ENCODE assay signal across 1 cellular context in genomic region chr18:50218432-50219197, GRCh38.
TF ChIP-seq lines count a peak whose summit lies in the region.

No MANE protein-coding gene starts in this region.

TF ChIP-seq in H1, 55 proteins besides CTCF, POLR2A, EP300 and RAD21 (continued from another document):
- TF ChIP-seq E2F6 (IDR thresholded peaks at IDR 0.05) = peak; percentile 29
